Comparison of ENCODE assay signal across 19 cellular contexts in genomic region chr2:168392797-168393196, GRCh38.
DNase-seq lines count a peak whose midpoint lies in the region; ATAC-seq, FAIRE-seq and TF ChIP-seq lines count a peak whose summit lies in the region.
"Had no signal": no experiment of that assay in that cellular context is flagged by ENCODE, and none has a peak within 500 bp of the region (broad histone marks: within the 10 kb centered on the region; RNA-seq: fewer than 3 reads in every experiment).

No MANE protein-coding gene starts in this region.

- H3K36me3 ChIP-seq in HepG2 (replicated peaks in 1 of 2; ENCODE audit: control insufficient read depth in 1 of 2, insufficient read depth in 2 of 2, low read length in 2 of 2), result no peaks in the 10 kb centered on the region
- no peaks in the 10 kb centered on the region for H3K36me3 ChIP-seq in right lobe of liver
- no peaks in the 10 kb centered on the region for H3K36me3 ChIP-seq in IMR-90 (ENCODE audit: control insufficient read depth, insufficient read depth, low read length)
- H3K36me3 ChIP-seq: BE2C, BLaER1 had no signal

- ATAC-seq in HepG2 (no peak), right lobe of liver (no peak), IMR-90 (ENCODE audit: low read depth) (no peak)

- no peak overlapping the region for H4K8ac ChIP-seq in IMR-90 (ENCODE audit: low read depth in 2 of 2, low read length in 2 of 2)

- H2BK5ac ChIP-seq in IMR-90 (ENCODE audit: low read depth, low read length, poor library complexity, severe bottlenecking), result no peak overlapping the region

- no peak overlapping the region for H2BK15ac ChIP-seq in IMR-90 (ENCODE audit: low read depth, low read length)

- H3K14ac ChIP-seq in IMR-90 (replicated peaks; ENCODE audit: low read depth, low read length), result no peak overlapping the region

- no peak overlapping the region for H3K18ac ChIP-seq in IMR-90 (ENCODE audit: low read depth, low read length)

- TF ChIP-seq CTCF in HepG2 (CRISPR knock-in tag; IDR thresholded peaks at IDR 0.05) (no peak), right lobe of liver (IDR thresholded peaks at IDR 0.05) (no peak), IMR-90 (conservative IDR thresholded peaks at IDR 0.05; ENCODE audit: low read depth, low read length) (no peak)

- H3K9me1 ChIP-seq in IMR-90 (ENCODE audit: insufficient read depth, low read length), result no peaks in the 10 kb centered on the region

- CTCF ChIA-PET in HepG2 (lab: Yijun Ruan, JAX; ENCODE audit: low intra/inter-chr PET ratio, low total read pairs) (no interaction called here), IMR-90 (lab: Yijun Ruan, JAX) (no interaction called here)

- H2BK120ac ChIP-seq in IMR-90 (ENCODE audit: low read depth, low read length), result no peak overlapping the region

- H3K56ac ChIP-seq in IMR-90 (ENCODE audit: extremely low read depth, insufficient read depth, low read length), result no peak overlapping the region

- H2AFZ ChIP-seq in HepG2 (ENCODE audit: low read length), result no peak overlapping the region
- H2AFZ ChIP-seq in IMR-90 (replicated peaks; ENCODE audit: low read length, poor library complexity), result no peak overlapping the region

- no peak overlapping the region for H4K91ac ChIP-seq in IMR-90 (ENCODE audit: insufficient read depth, low read depth, low read length)

- H3K4me2 ChIP-seq in HepG2 (ENCODE audit: low read depth, low read length), result no peak overlapping the region
- H3K4me2 ChIP-seq in IMR-90 (ENCODE audit: low read depth, low read length), result no peak overlapping the region
- H3K4me2 ChIP-seq: BLaER1 had no signal

- no peak overlapping the region for H3K23ac ChIP-seq in IMR-90 (ENCODE audit: low read depth, low read length)

- no peak overlapping the region for H3K27ac ChIP-seq in HepG2 (ENCODE audit: extremely low read length, insufficient read depth, low read length)
- H3K27ac ChIP-seq in right lobe of liver, result no peak overlapping the region
- no peak overlapping the region for H3K27ac ChIP-seq in IMR-90 (ENCODE audit: insufficient read depth, low read length)
- H3K27ac ChIP-seq: 22Rv1, BLaER1 had no signal

- TF ChIP-seq EP300 in HepG2 (IDR thresholded peaks at IDR 0.05; ENCODE audit: low read depth in 2 of 2, low read length in 2 of 2) (no peak), HepG2 (CRISPR knock-in tag; IDR thresholded peaks at IDR 0.05; ENCODE audit: borderline replicate concordance) (no peak)

- WGBS in HepG2 (ENCODE audit: low lambda C conversion rate), result 49% methylated on average over 4 of the region's 4 CpGs
- 88% methylated on average over 4 of the region's 4 CpGs for WGBS in right lobe of liver (ENCODE audit: insufficient coverage, low coverage, low lambda C conversion rate, missing lambda C conversion rate)
- no CpG with 5 or more reads among the region's 4 CpGs for WGBS in IMR-90 (ENCODE audit: extremely low coverage in 2 of 2, insufficient read length in 1 of 2), 2 experiments

- DNase-seq in HepG2 (ENCODE audit: low spot score), result no peak
- no peak for DNase-seq in right lobe of liver
- DNase-seq in IMR-90, result no peak
- no peak for DNase-seq in medulla oblongata (ENCODE audit: extremely low spot score)
- no peak for DNase-seq in DMS 273 (lab: John Stamatoyannopoulos, UW; ENCODE audit: unreplicated experiment)
- DNase-seq: ACHN; BE2C; C1 segment of cervical spinal cord; CD4-positive, alpha-beta memory T cell; CD4-positive, CD25-positive, alpha-beta regulatory T cell; CD8-positive, alpha-beta memory T cell; COR-L47; DMS79 treated with DMSO at 0.1 percent for 48 hours; GF-D8 had no signal

- POLR2A ChIA-PET in HepG2 (lab: Yijun Ruan, JAX) (no interaction called here), IMR-90 (lab: Charles Lee; ENCODE audit: unreplicated experiment) (no interaction called here)

- H3K4ac ChIP-seq in IMR-90 (ENCODE audit: low read depth, low read length), result no peak overlapping the region

- H3K9ac ChIP-seq in HepG2 (ENCODE audit: insufficient read depth, low read depth, low read length), result no peak overlapping the region
- no peak overlapping the region for H3K9ac ChIP-seq in IMR-90 (ENCODE audit: low read depth, low read length)
- H3K9ac ChIP-seq: BLaER1 had no signal

- H2AK9ac ChIP-seq in IMR-90 (replicated peaks; ENCODE audit: low read depth, low read length, poor library complexity), result no peak overlapping the region

- no peaks in the 10 kb centered on the region for H3K79me1 ChIP-seq in IMR-90 (ENCODE audit: low read depth in 1 of 2, low read length in 2 of 2)

- H3K27me3 ChIP-seq in HepG2 (ENCODE audit: control insufficient read depth in 1 of 2, insufficient read depth in 2 of 2, low read length in 2 of 2) (peaks cover 0 to 2% of the 10 kb centered on the region in 2 experiments; a peak in 1 of 5 replicates), right lobe of liver (no peaks in the 10 kb centered on the region), IMR-90 (ENCODE audit: control insufficient read depth, insufficient read depth, low read length) (no peaks in the 10 kb centered on the region)
- H3K27me3 ChIP-seq: BE2C, BLaER1 had no signal

- H3K4me1 ChIP-seq in HepG2 (ENCODE audit: insufficient read depth, low read length) (no peaks in the 10 kb centered on the region), right lobe of liver (no peaks in the 10 kb centered on the region), IMR-90 (ENCODE audit: control insufficient read depth, insufficient read depth, low read length) (no peaks in the 10 kb centered on the region)
- H3K4me1 ChIP-seq: BE2C, BLaER1 had no signal

- BruUV-seq in HepG2 (replicated peaks; lab: Mats Ljungman, UMichigan), result no TSS peak
- no TSS peak for BruUV-seq in IMR-90 (replicated peaks; lab: Mats Ljungman, UMichigan)

- no peak overlapping the region for H4K5ac ChIP-seq in IMR-90 (ENCODE audit: low read depth, low read length)

- no peaks in the 10 kb centered on the region for H3K79me2 ChIP-seq in HepG2 (ENCODE audit: insufficient read depth, low read length)

- TF ChIP-seq POLR2A in HepG2 (IDR thresholded peaks at IDR 0.05; ENCODE audit: insufficient read depth in 1 of 2, low read depth in 2 of 2, low read length in 2 of 2) (no peak), right lobe of liver (IDR thresholded peaks at IDR 0.05) (no peak), IMR-90 (IDR thresholded peaks at IDR 0.05; ENCODE audit: low read depth, low read length) (no peak)

- intact Hi-C loops in HepG2 (cut with micrococcal nuclease; ENCODE audit: unreplicated experiment), result no loop called here
- intact Hi-C loops in right lobe of liver (cut with DNase I), result no loop called here
- intact Hi-C loops in IMR-90 (cut with micrococcal nuclease), result no loop called here

- FAIRE-seq in HepG2 (lab: Jason Lieb, UNC), result no peak
- FAIRE-seq: G401.6, GM12891, GM19239 had no signal

- dilution Hi-C loops in IMR-90 (cut with HindIII; ENCODE audit: low sequenced_read_pairs, unreplicated experiment), result no loop called here

- H3K9me3 ChIP-seq in HepG2 (ENCODE audit: low read length) (no peaks in the 10 kb centered on the region), right lobe of liver (no peaks in the 10 kb centered on the region), IMR-90 (ENCODE audit: control insufficient read depth, insufficient read depth, low read length) (no peaks in the 10 kb centered on the region)
- H3K9me3 ChIP-seq: BE2C, BLaER1 had no signal

- H2AK5ac ChIP-seq in IMR-90 (ENCODE audit: low read depth, low read length), result no peak overlapping the region

- H2BK20ac ChIP-seq in IMR-90 (ENCODE audit: low read depth, low read length), result no peak overlapping the region

- H3K4me3 ChIP-seq in HepG2 (replicated peaks in 1 of 3; ENCODE audit: insufficient read depth in 1 of 3, low read depth in 2 of 3, low read length in 3 of 3), result no peak overlapping the region
- no peak overlapping the region for H3K4me3 ChIP-seq in right lobe of liver
- H3K4me3 ChIP-seq in IMR-90 (ENCODE audit: insufficient read depth, low read depth, low read length), result no peak overlapping the region
- H3K4me3 ChIP-seq: BLaER1 had no signal

- no peak for TF ChIP-seq RAD21 in HepG2 (CRISPR knock-in tag; IDR thresholded peaks at IDR 0.05)
- no peak for TF ChIP-seq RAD21 in IMR-90 (IDR thresholded peaks at IDR 0.05; ENCODE audit: low read length)

- in situ Hi-C loops in HepG2 (cut with HindIII; ENCODE audit: extremely low pct_ligation_motif_present, low pct_unique_long_range_greater_than_20kb) (no loop called here), IMR-90 (cut with MboI; ENCODE audit: low sequenced_read_pairs) (no loop called here)

- H4K20me1 ChIP-seq in HepG2 (ENCODE audit: insufficient read depth, low read length), result no peaks in the 10 kb centered on the region
- no peaks in the 10 kb centered on the region for H4K20me1 ChIP-seq in IMR-90 (ENCODE audit: insufficient read depth, low read length)
- H4K20me1 ChIP-seq: BLaER1 had no signal

TF ChIP-seq in HepG2, 621 proteins besides CTCF, POLR2A, EP300 and RAD21 (continues in another document):
- TF ChIP-seq TRAFD1 (CRISPR knock-in tag; IDR thresholded peaks at IDR 0.05; ENCODE audit: borderline replicate concordance), result no peak
- no peak for TF ChIP-seq ZNF333 (CRISPR knock-in tag; IDR thresholded peaks at IDR 0.05; ENCODE audit: borderline replicate concordance)

TF ChIP-seq in IMR-90, 13 proteins besides CTCF, POLR2A, EP300 and RAD21:
- TF ChIP-seq MAFK (IDR thresholded peaks at IDR 0.05; ENCODE audit: low read depth, low read length) (peak; percentile 41; the same call in 1 of the 2 replicates), MXI1 (IDR thresholded peaks at IDR 0.05; ENCODE audit: borderline replicate concordance, low read depth, low read length) (no peak)
- TF ChIP-seq, protein P1, sequence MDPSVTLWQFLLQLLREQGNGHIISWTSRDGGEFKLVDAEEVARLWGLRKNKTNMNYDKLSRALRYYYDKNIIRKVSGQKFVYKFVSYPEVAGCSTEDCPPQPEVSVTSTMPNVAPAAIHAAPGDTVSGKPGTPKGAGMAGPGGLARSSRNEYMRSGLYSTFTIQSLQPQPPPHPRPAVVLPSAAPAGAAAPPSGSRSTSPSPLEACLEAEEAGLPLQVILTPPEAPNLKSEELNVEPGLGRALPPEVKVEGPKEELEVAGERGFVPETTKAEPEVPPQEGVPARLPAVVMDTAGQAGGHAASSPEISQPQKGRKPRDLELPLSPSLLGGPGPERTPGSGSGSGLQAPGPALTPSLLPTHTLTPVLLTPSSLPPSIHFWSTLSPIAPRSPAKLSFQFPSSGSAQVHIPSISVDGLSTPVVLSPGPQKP (IDR thresholded peaks at IDR 0.05; ENCODE audit: borderline replicate concordance, low read depth, low read length), result no peak
TF ChIP-seq in IMR-90: peak in this region for 1.
